ENCODE assay signal across 19 cellular contexts in genomic region chr18:33581816-33582215, GRCh38. TPM values are rescaled to one million over a fixed set of nuclear protein-coding genes. Genes with fewer than 3 reads are reported as not detected.
DNase-seq lines count a peak whose midpoint lies in the region; ATAC-seq lines count a peak whose summit lies in the region.
"Had no signal": no experiment of that assay in that cellular context is flagged by ENCODE, and none has a peak within 500 bp of the region (broad histone marks: within the 10 kb centered on the region; RNA-seq: fewer than 3 reads in every experiment).

No MANE protein-coding gene starts in this region.

- intact Hi-C loops in naive thymus-derived CD4-positive, alpha-beta T cell (cut with micrococcal nuclease): no loop called here

- no peak overlapping the region for H3K4me3 Mint-ChIP-seq in naive thymus-derived CD4-positive, alpha-beta T cell
- H3K4me3 Mint-ChIP-seq: activated B cell treated with CpG ODN at 0.5 μM for 24 hours had no signal

- CTCF ChIA-PET in naive thymus-derived CD4-positive, alpha-beta T cell (lab: Charles Lee): no interaction called here

- peaks cover 4 to 6% (median 5%) of the 10 kb centered on the region in 7 donors for H3K4me1 Mint-ChIP-seq in naive thymus-derived CD4-positive, alpha-beta T cell

- peaks cover 0 to 4% (median 0%) of the 10 kb centered on the region in 5 donors for H3K36me3 Mint-ChIP-seq in naive thymus-derived CD4-positive, alpha-beta T cell

- H3K9me3 ChIP-seq in naive thymus-derived CD4-positive, alpha-beta T cell (ENCODE audit: control insufficient read depth in 2 of 3, low read length in 3 of 3): no peaks in the 10 kb centered on the region

- H3K27ac Mint-ChIP-seq in naive thymus-derived CD4-positive, alpha-beta T cell: no peak overlapping the region
- H3K27ac Mint-ChIP-seq: activated B cell treated with CpG ODN at 0.5 μM for 24 hours had no signal

- no peaks in the 10 kb centered on the region for H3K4me1 ChIP-seq in naive thymus-derived CD4-positive, alpha-beta T cell (ENCODE audit: control insufficient read depth in 2 of 2, insufficient read depth in 2 of 2, low read length in 2 of 2)

- peaks cover 7 to 16% (median 10%) of the 10 kb centered on the region in 5 donors for H3K27me3 Mint-ChIP-seq in naive thymus-derived CD4-positive, alpha-beta T cell

- POLR2A ChIA-PET in naive thymus-derived CD4-positive, alpha-beta T cell (lab: Charles Lee): no interaction called here

- H3K9me3 Mint-ChIP-seq in naive thymus-derived CD4-positive, alpha-beta T cell: peaks cover 0 to 21% (median 5%) of the 10 kb centered on the region in 11 donors

- H3K36me3 ChIP-seq in naive thymus-derived CD4-positive, alpha-beta T cell (ENCODE audit: control insufficient read depth in 2 of 3, insufficient read depth in 3 of 3, low read length in 3 of 3): no peaks in the 10 kb centered on the region

- no peak overlapping the region for H3K27ac ChIP-seq in naive thymus-derived CD4-positive, alpha-beta T cell (ENCODE audit: low read depth, low read length)
- H3K27ac ChIP-seq: C4-2B, KMS-11 had no signal

- no peak overlapping the region for H3K4me3 ChIP-seq in naive thymus-derived CD4-positive, alpha-beta T cell (ENCODE audit: low read length)

- ATAC-seq in naive thymus-derived CD4-positive, alpha-beta T cell: no peak
- ATAC-seq: esophagus mucosa had no signal

- H3K27me3 ChIP-seq in naive thymus-derived CD4-positive, alpha-beta T cell (ENCODE audit: control insufficient read depth in 2 of 2, insufficient read depth in 2 of 2, low read length in 2 of 2): peaks cover 0 to 3% of the 10 kb centered on the region in 2 donors

- DNase-seq in NCI-H2107 treated with DMSO at 0.1 percent for 48 hours (lab: John Stamatoyannopoulos, UW; ENCODE audit: unreplicated experiment) (peak; percentile 18), NCI-H2107 (lab: John Stamatoyannopoulos, UW) (no peak), SK-N-DZ (ENCODE audit: low spot score) (peak; percentile 20), left kidney (ENCODE audit: low read depth, low spot score) (peak; percentile 65), superior temporal gyrus (ENCODE audit: extremely low spot score) (peak; percentile 70), kidney tubule cell (ENCODE audit: low spot score) (no peak)
- DNase-seq in activated CD4-positive, alpha-beta T cell treated with anti-CD3 and anti-CD28 coated beads, Interleukin-2, amount 50 U/mL, for 4 hours: no peak
- no peak for DNase-seq in naive thymus-derived CD4-positive, alpha-beta T cell
- DNase-seq: 8988T, activated B cell treated with CpG ODN at 0.5 μM for 24 hours, activated gamma-delta T cell, GOT3, kidney, NCI-H1105 treated with DMSO at 0.1 percent for 48 hours, NCI-H446, T-helper 1 cell had no signal

RNA-seq across cellular contexts. Expression of gene ASXL3, which starts 3.8 kb away (rescaled TPM):
- 2.3 and 2.7 TPM in 2 replicates for polyA plus RNA-seq in SK-N-DZ (2014; cell fraction: cytosol; rRNA removed)
- polyA plus RNA-seq in SK-N-DZ (2014; cell fraction: nucleus; rRNA removed): 2.1 and 2.6 TPM in 2 replicates
- not detected for total RNA-seq in naive thymus-derived CD4-positive, alpha-beta T cell
- polyA plus RNA-seq in naive thymus-derived CD4-positive, alpha-beta T cell: not detected
- total RNA-seq: activated B cell treated with CpG ODN at 0.5 μM for 24 hours had no signal

Comparison
In these comparisons a context has a peak if more than half of its experiments do, and no peak if none do; other contexts are left out.
1. DNase-seq: peak in NCI-H2107 treated with DMSO at 0.1 percent for 48 hours (single experiment), SK-N-DZ (single experiment), left kidney (single experiment) and superior temporal gyrus (single experiment); none in NCI-H2107 (single experiment), activated CD4-positive, alpha-beta T cell treated with anti-CD3 and anti-CD28 coated beads, Interleukin-2, amount 50 U/mL, for 4 hours (0 of 2), naive thymus-derived CD4-positive, alpha-beta T cell (0 of 9) and kidney tubule cell (single experiment).